ENCODE assay signal across 16 cellular contexts in the genomic region with DNA sequence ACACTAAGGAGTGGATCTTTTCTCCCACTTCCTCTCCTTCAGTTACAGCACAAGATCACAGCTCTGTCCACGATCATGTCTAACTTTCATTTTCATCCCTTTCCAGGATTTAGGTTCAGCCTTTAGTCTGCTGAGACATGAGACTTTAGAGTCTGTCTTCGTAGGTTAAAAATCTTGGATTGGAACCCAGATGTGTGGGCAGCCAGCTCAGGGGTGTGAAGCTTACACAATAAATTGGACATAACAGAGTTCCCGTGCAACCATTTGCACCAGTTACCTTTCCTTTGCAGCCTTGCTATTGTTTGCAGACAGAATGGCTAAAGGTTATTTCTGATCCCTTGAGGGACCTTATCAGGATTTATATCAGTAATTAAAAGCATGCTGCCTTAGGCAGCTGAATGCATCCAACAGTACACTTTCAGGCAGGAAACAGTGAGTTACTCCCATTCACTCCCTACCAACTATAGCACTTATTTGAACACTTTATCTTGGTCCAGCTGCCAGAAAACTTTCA.
DNase-seq lines count a peak whose midpoint lies in the region; ATAC-seq, FAIRE-seq and TF ChIP-seq lines count a peak whose summit lies in the region.
"Had no signal": no experiment of that assay in that cellular context is flagged by ENCODE, and none has a peak within 500 bp of the region (broad histone marks: within the 10 kb centered on the region; RNA-seq: fewer than 3 reads in every experiment).

No MANE protein-coding gene starts in this region.

- TF ChIP-seq POLR2A in A549 (IDR thresholded peaks at IDR 0.05; ENCODE audit: low read length) = no peak

- no peak for FAIRE-seq in A549 (lab: Jason Lieb, UNC)
- peak; percentile 91 for FAIRE-seq in endometrium (lab: Jason Lieb, UNC)

- ATAC-seq in A549 (no peak), HG02678 (IDR thresholded peaks at IDR 0.05; ENCODE audit: unreplicated experiment) (no peak), HG02870 (IDR thresholded peaks at IDR 0.05; ENCODE audit: unreplicated experiment) (no peak)
- ATAC-seq: stimulated activated naive B cell treated with anti-CD40 and anti-IgM and Interleukin-4, amounts not matched to agents 10 μg/mL and 1 μg/mL and 100 μg/mL, for 72 hours had no signal

- H3K9ac ChIP-seq in OCI-LY3 (ENCODE audit: low read length) = no peak overlapping the region
- no peak overlapping the region for H3K9ac ChIP-seq in muscle layer of colon (ENCODE audit: low read length)

- H3K27me3 ChIP-seq in OCI-LY3 (ENCODE audit: low read depth, low read length) = peaks cover 15% of the 10 kb centered on the region; the same call in 1 of the 2 replicates
- H3K27me3 ChIP-seq in muscle layer of colon (ENCODE audit: control insufficient read depth in 1 of 2, insufficient read depth in 2 of 2, low read length in 2 of 2) = no peaks in the 10 kb centered on the region

- TF ChIP-seq EP300 in A549 (IDR thresholded peaks at IDR 0.05) = no peak

- peak overlapping the region; percentile 14; the same call in 2 of the 3 replicates for H3K4me2 ChIP-seq in A549
- H3K4me2 ChIP-seq in OCI-LY3 (ENCODE audit: low read length) = peak overlapping the region; percentile 72

- H3K4me3 ChIP-seq in A549 (no peak overlapping the region), OCI-LY3 (ENCODE audit: low read length) (peak overlapping the region; percentile 67), muscle layer of colon (ENCODE audit: low read depth in 1 of 2, low read length in 2 of 2) (peak overlapping the region in 1 of 2 donors; percentile 29)
- H3K4me3 ChIP-seq: HAP-1 had no signal

- H3K4me1 Mint-ChIP-seq in T-helper 2 cell treated with Interferon-gamma antibody and Interleukin-4, amounts not matched to agents 5 μg/mL and 100 μg/mL, for 36 hours (ENCODE audit: low read depth) = no peaks in the 10 kb centered on the region
- H3K4me1 Mint-ChIP-seq: activated naive CD4-positive, alpha-beta T cell treated with anti-CD3 and anti-CD28 coated beads, Interleukin-2, amount 10 ng/mL, durations not matched to agents 7 days and 5 days had no signal

- no peaks in the 10 kb centered on the region for H3K9me3 Mint-ChIP-seq in T-helper 2 cell treated with Interferon-gamma antibody and Interleukin-4, amounts not matched to agents 5 μg/mL and 100 μg/mL, for 36 hours
- H3K9me3 Mint-ChIP-seq: activated CD4-positive, alpha-beta T cell treated with anti-CD3 and anti-CD28 coated beads, Interleukin-2, amount 10 ng/mL, durations not matched to agents 7 days and 5 days; activated naive CD4-positive, alpha-beta T cell treated with anti-CD3 and anti-CD28 coated beads, Interleukin-2, amount 10 ng/mL, durations not matched to agents 7 days and 5 days had no signal

- H3K36me3 ChIP-seq in OCI-LY3 (replicated peaks; ENCODE audit: low read depth, low read length) (no peaks in the 10 kb centered on the region), muscle layer of colon (ENCODE audit: insufficient read depth, low read length) (no peaks in the 10 kb centered on the region)
- H3K36me3 ChIP-seq: HAP-1 had no signal

- WGBS in A549 (ENCODE audit: missing lambda C conversion rate) = 32% methylated on average over 3 of the region's 3 CpGs

- no peaks in the 10 kb centered on the region for H3K36me3 Mint-ChIP-seq in T-helper 2 cell treated with Interferon-gamma antibody and Interleukin-4, amounts not matched to agents 5 μg/mL and 100 μg/mL, for 36 hours (ENCODE audit: low read depth)
- H3K36me3 Mint-ChIP-seq: activated naive CD4-positive, alpha-beta T cell treated with anti-CD3 and anti-CD28 coated beads, Interleukin-2, amount 10 ng/mL, durations not matched to agents 7 days and 5 days; naive B cell; stimulated activated naive B cell treated with anti-CD40 and anti-IgM and Interleukin-4, amounts not matched to agents 10 μg/mL and 1 μg/mL and 100 μg/mL, for 72 hours had no signal

- H3K4me1 ChIP-seq in A549 (no peaks in the 10 kb centered on the region), OCI-LY3 (ENCODE audit: low read length) (peaks cover 15% of the 10 kb centered on the region), muscle layer of colon (ENCODE audit: insufficient read depth, low read length) (peaks cover 6% of the 10 kb centered on the region)
- H3K4me1 ChIP-seq: HAP-1 had no signal

- TF ChIP-seq RAD21 in A549 (conservative IDR thresholded peaks at IDR 0.05 in 1 of 2, IDR thresholded peaks at IDR 0.05 in 1 of 2) = no peak

- no peak overlapping the region for H3K4me3 Mint-ChIP-seq in T-helper 2 cell treated with Interferon-gamma antibody and Interleukin-4, amounts not matched to agents 5 μg/mL and 100 μg/mL, for 36 hours
- H3K4me3 Mint-ChIP-seq: activated CD4-positive, alpha-beta T cell treated with anti-CD3 and anti-CD28 coated beads, Interleukin-2, amount 10 ng/mL, durations not matched to agents 7 days and 5 days; activated naive CD4-positive, alpha-beta T cell treated with anti-CD3 and anti-CD28 coated beads, Interleukin-2, amount 10 ng/mL, durations not matched to agents 7 days and 5 days; naive B cell; stimulated activated naive B cell treated with anti-CD40 and anti-IgM and Interleukin-4, amounts not matched to agents 10 μg/mL and 1 μg/mL and 100 μg/mL, for 72 hours had no signal

- TF ChIP-seq CTCF in A549 (IDR thresholded peaks at IDR 0.05) (no peak), OCI-LY3 (IDR thresholded peaks at IDR 0.05; ENCODE audit: low read depth, low read length) (no peak)

- H4K20me1 ChIP-seq in OCI-LY3 (ENCODE audit: insufficient read depth, low read length) = no peaks in the 10 kb centered on the region

- peaks cover 11% of the 10 kb centered on the region for H3K27me3 Mint-ChIP-seq in T-helper 2 cell treated with Interferon-gamma antibody and Interleukin-4, amounts not matched to agents 5 μg/mL and 100 μg/mL, for 36 hours (ENCODE audit: low read depth)
- H3K27me3 Mint-ChIP-seq: activated naive CD4-positive, alpha-beta T cell treated with anti-CD3 and anti-CD28 coated beads, Interleukin-2, amount 10 ng/mL, durations not matched to agents 7 days and 5 days had no signal

- no peaks in the 10 kb centered on the region for H3K9me3 ChIP-seq in A549
- H3K9me3 ChIP-seq in OCI-LY3 (ENCODE audit: insufficient read depth, low read length) = no peaks in the 10 kb centered on the region
- no peaks in the 10 kb centered on the region for H3K9me3 ChIP-seq in muscle layer of colon (ENCODE audit: low read length)
- H3K9me3 ChIP-seq: HAP-1 had no signal

- H2AFZ ChIP-seq in OCI-LY3 (ENCODE audit: low read depth, low read length) = peak overlapping the region; percentile 91

- no peak overlapping the region for H3K27ac Mint-ChIP-seq in T-helper 2 cell treated with Interferon-gamma antibody and Interleukin-4, amounts not matched to agents 5 μg/mL and 100 μg/mL, for 36 hours
- H3K27ac Mint-ChIP-seq: activated CD4-positive, alpha-beta T cell treated with anti-CD3 and anti-CD28 coated beads, Interleukin-2, amount 10 ng/mL, durations not matched to agents 7 days and 5 days; activated naive CD4-positive, alpha-beta T cell treated with anti-CD3 and anti-CD28 coated beads, Interleukin-2, amount 10 ng/mL, durations not matched to agents 7 days and 5 days; naive B cell; stimulated activated naive B cell treated with anti-CD40 and anti-IgM and Interleukin-4, amounts not matched to agents 10 μg/mL and 1 μg/mL and 100 μg/mL, for 72 hours had no signal

- no peaks in the 10 kb centered on the region for H3K79me2 ChIP-seq in OCI-LY3 (ENCODE audit: low read length)

- CTCF ChIA-PET in A549 (lab: Yijun Ruan, JAX) = interaction anchor here (0.7 to 2.9 kb wide), 7 partner anchors 24 to 135 kb away, joined by 3 to 19 read pairs (median 4); no protein-coding TSS in a partner anchor

- no peak overlapping the region for H3K27ac ChIP-seq in A549
- H3K27ac ChIP-seq in OCI-LY3 (ENCODE audit: low read length) = no peak overlapping the region
- peak overlapping the region; percentile 35 for H3K27ac ChIP-seq in muscle layer of colon (ENCODE audit: low read depth, low read length)

- POLR2A ChIA-PET in A549 (lab: Yijun Ruan, JAX) = no interaction called here

- DNase-seq in A549 (ENCODE audit: low read depth in 1 of 2, low spot score in 1 of 2) = no peak
- no peak for DNase-seq in T-helper 2 cell treated with Interferon-gamma antibody and Interleukin-4, amounts not matched to agents 5 μg/mL and 100 μg/mL, for 36 hours (ENCODE audit: low spot score)
- DNase-seq in NCI-H146 treated with DMSO at 0.1 percent for 48 hours (lab: John Stamatoyannopoulos, UW; ENCODE audit: unreplicated experiment) = no peak
- DNase-seq: activated CD4-positive, alpha-beta T cell treated with anti-CD3 and anti-CD28 coated beads, Interleukin-2, amount 10 ng/mL, durations not matched to agents 7 days and 5 days; activated naive CD4-positive, alpha-beta T cell treated with anti-CD3 and anti-CD28 coated beads, Interleukin-2, amount 10 ng/mL, durations not matched to agents 7 days and 5 days; cortex of kidney; hypothalamus; Karpas-422; naive B cell; stimulated activated naive B cell treated with anti-CD40 and anti-IgM and Interleukin-4, amounts not matched to agents 10 μg/mL and 1 μg/mL and 100 μg/mL, for 72 hours had no signal

TF ChIP-seq in A549, 52 proteins besides CTCF, POLR2A, EP300 and RAD21 (continues in another document):
- TF ChIP-seq, protein P1, sequence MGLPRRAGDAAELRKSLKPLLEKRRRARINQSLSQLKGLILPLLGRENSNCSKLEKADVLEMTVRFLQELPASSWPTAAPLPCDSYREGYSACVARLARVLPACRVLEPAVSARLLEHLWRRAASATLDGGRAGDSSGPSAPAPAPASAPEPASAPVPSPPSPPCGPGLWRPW (IDR thresholded peaks at IDR 0.05) = no peak
- TF ChIP-seq, protein P2, sequence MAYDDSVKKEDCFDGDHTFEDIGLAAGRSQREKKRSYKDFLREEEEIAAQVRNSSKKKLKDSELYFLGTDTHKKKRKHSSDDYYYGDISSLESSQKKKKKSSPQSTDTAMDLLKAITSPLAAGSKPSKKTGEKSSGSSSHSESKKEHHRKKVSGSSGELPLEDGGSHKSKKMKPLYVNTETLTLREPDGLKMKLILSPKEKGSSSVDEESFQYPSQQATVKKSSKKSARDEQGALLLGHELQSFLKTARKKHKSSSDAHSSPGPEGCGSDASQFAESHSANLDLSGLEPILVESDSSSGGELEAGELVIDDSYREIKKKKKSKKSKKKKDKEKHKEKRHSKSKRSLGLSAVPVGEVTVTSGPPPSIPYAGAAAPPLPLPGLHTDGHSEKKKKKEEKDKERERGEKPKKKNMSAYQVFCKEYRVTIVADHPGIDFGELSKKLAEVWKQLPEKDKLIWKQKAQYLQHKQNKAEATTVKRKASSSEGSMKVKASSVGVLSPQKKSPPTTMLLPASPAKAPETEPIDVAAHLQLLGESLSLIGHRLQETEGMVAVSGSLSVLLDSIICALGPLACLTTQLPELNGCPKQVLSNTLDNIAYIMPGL (CRISPR knock-in tag; IDR thresholded peaks at IDR 0.05; ENCODE audit: borderline replicate concordance) = no peak
- TF ChIP-seq, protein P3, sequence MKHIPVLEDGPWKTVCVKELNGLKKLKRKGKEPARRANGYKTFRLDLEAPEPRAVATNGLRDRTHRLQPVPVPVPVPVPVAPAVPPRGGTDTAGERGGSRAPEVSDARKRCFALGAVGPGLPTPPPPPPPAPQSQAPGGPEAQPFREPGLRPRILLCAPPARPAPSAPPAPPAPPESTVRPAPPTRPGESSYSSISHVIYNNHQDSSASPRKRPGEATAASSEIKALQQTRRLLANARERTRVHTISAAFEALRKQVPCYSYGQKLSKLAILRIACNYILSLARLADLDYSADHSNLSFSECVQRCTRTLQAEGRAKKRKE (CRISPR knock-in tag; IDR thresholded peaks at IDR 0.05; ENCODE audit: low read depth) = no peak
- no peak for TF ChIP-seq PHF8 (IDR thresholded peaks at IDR 0.05; ENCODE audit: borderline replicate concordance, low read depth)
